13 cellular contexts compared by ENCODE assay signal in genomic region chr1:31799196-31799894, GRCh38. TPM values are rescaled to one million over a fixed set of nuclear protein-coding genes. Genes with fewer than 3 reads are reported as not detected.
DNase-seq lines count a peak whose midpoint lies in the region; ATAC-seq, FAIRE-seq and TF ChIP-seq lines count a peak whose summit lies in the region.
"Had no signal": no experiment of that assay in that cellular context is flagged by ENCODE, and none has a peak within 500 bp of the region (broad histone marks: within the 10 kb centered on the region; RNA-seq: fewer than 3 reads in every experiment).

No MANE protein-coding gene starts in this region.

- peak overlapping the region; percentile 75 for H3K27ac ChIP-seq in PC-9
- peak overlapping the region; percentile 54 for H3K27ac ChIP-seq in endothelial cell of umbilical vein (ENCODE audit: insufficient read depth, low read depth, low read length)
- H3K27ac ChIP-seq: right atrium auricular region had no signal

- no peaks in the 10 kb centered on the region for H3K27me3 ChIP-seq in PC-9 (ENCODE audit: insufficient read depth, low read depth)
- no peaks in the 10 kb centered on the region for H3K27me3 ChIP-seq in endothelial cell of umbilical vein (ENCODE audit: control insufficient read depth in 2 of 2, insufficient read depth in 2 of 2, low read length in 2 of 2)
- H3K27me3 ChIP-seq: right atrium auricular region had no signal

- peaks cover 30% of the 10 kb centered on the region for H3K4me1 Mint-ChIP-seq in Calu3 (ENCODE audit: low read depth, unreplicated experiment)

- BruUV-seq in Calu3 (replicated peaks; lab: Mats Ljungman, UMichigan), result no TSS peak
- BruUV-seq in PC-9 (replicated peaks; lab: Mats Ljungman, UMichigan), result no TSS peak
- BruUV-seq in endothelial cell of umbilical vein (replicated peaks; lab: Mats Ljungman, UMichigan), result no TSS peak

- H3K36me3 ChIP-seq in PC-9 (ENCODE audit: low read depth) (no peaks in the 10 kb centered on the region), endothelial cell of umbilical vein (ENCODE audit: control insufficient read depth in 2 of 2, extremely low read depth in 1 of 2, insufficient read depth in 2 of 2, low read length in 2 of 2) (no peaks in the 10 kb centered on the region)
- H3K36me3 ChIP-seq: right atrium auricular region had no signal

- no peak for TF ChIP-seq CTCF in Calu3 (IDR thresholded peaks at IDR 0.05; ENCODE audit: unreplicated experiment)
- TF ChIP-seq CTCF in PC-9 (conservative IDR thresholded peaks at IDR 0.05), result no peak
- no peak for TF ChIP-seq CTCF in endothelial cell of umbilical vein (IDR thresholded peaks at IDR 0.05; ENCODE audit: extremely low read depth in 1 of 2, insufficient read depth in 1 of 2, low read depth in 1 of 2, low read length in 2 of 2)

- H3K36me3 Mint-ChIP-seq in Calu3 (ENCODE audit: insufficient read depth, unreplicated experiment), result peaks cover 4% of the 10 kb centered on the region

- no peaks in the 10 kb centered on the region for H4K20me1 ChIP-seq in PC-9 (ENCODE audit: insufficient read depth)
- no peaks in the 10 kb centered on the region for H4K20me1 ChIP-seq in endothelial cell of umbilical vein (replicated peaks; ENCODE audit: control insufficient read depth, extremely low read depth, insufficient read depth, low read length)

- no peaks in the 10 kb centered on the region for H3K9me1 ChIP-seq in endothelial cell of umbilical vein (replicated peaks; ENCODE audit: control insufficient read depth, extremely low read depth, insufficient read depth, low read length)

- FAIRE-seq in endothelial cell of umbilical vein (lab: Jason Lieb, UNC), result no peak

- H3F3A ChIP-seq in PC-9 (ENCODE audit: insufficient read depth, low read depth), result peaks cover 25% of the 10 kb centered on the region

- dilution Hi-C loops in endothelial cell of umbilical vein (cut with MboI; ENCODE audit: extremely low pct_ligation_motif_present, low sequenced_read_pairs), result no loop called here

- no peak overlapping the region for H3K9ac ChIP-seq in endothelial cell of umbilical vein (replicated peaks; ENCODE audit: extremely low read depth, insufficient read depth, low read length)

- POLR2A ChIA-PET in PC-9 (lab: Charles Lee; ENCODE audit: unreplicated experiment), result no interaction called here
- POLR2A ChIA-PET in endothelial cell of umbilical vein (lab: Charles Lee), result interaction anchor here (0.6 kb wide), 1 partner anchor 263 kb away, joined by 3 read pairs; no protein-coding TSS in a partner anchor

- H3K9me3 Mint-ChIP-seq in Calu3 (ENCODE audit: low read depth, unreplicated experiment), result no peaks in the 10 kb centered on the region
- H3K9me3 Mint-ChIP-seq: CD4-positive, alpha-beta T cell; stimulated activated naive CD8-positive, alpha-beta T cell treated with anti-CD3 and anti-CD28 coated beads, Interleukin-15, Interleukin-2, amounts not matched to agents 100 ng/mL and 50 ng/mL, for 24 hours had no signal

- H3K4me3 Mint-ChIP-seq in Calu3 (ENCODE audit: low read depth, unreplicated experiment), result no peak overlapping the region
- H3K4me3 Mint-ChIP-seq: CD4-positive, alpha-beta T cell; stimulated activated naive CD8-positive, alpha-beta T cell treated with anti-CD3 and anti-CD28 coated beads, Interleukin-15, Interleukin-2, amounts not matched to agents 100 ng/mL and 50 ng/mL, for 24 hours had no signal

- intact Hi-C loops in Calu3 (cut with micrococcal nuclease; ENCODE audit: unreplicated experiment), result no loop called here
- intact Hi-C loops in PC-9 (cut with micrococcal nuclease; ENCODE audit: unreplicated experiment), result loop anchor here (10.0 kb wide), 1 partner anchor 615 kb away; no protein-coding TSS in a partner anchor
- intact Hi-C loops in endothelial cell of umbilical vein (cut with micrococcal nuclease), result loop anchor here (2.0 kb wide), 1 partner anchor 165 kb away; no protein-coding TSS in a partner anchor
- intact Hi-C loops in sciatic nerve (cut with DNase I), result loop anchor here (10.0 kb wide), 1 partner anchor 165 kb away; no protein-coding TSS in a partner anchor

- H3K4me3 ChIP-seq in PC-9 (peak overlapping the region; percentile 63; the same call in 1 of the 2 replicates), endothelial cell of umbilical vein (replicated peaks in 1 of 3; ENCODE audit: insufficient read depth in 1 of 3, low read depth in 1 of 3, low read length in 3 of 3) (no peak overlapping the region)
- H3K4me3 ChIP-seq: right atrium auricular region had no signal

- DNase-seq in Calu3, result no peak
- DNase-seq in PC-9, result no peak
- no peak for DNase-seq in endothelial cell of umbilical vein (ENCODE audit: low read depth, low spot score)
- peak; percentile 47 for DNase-seq in sciatic nerve (ENCODE audit: low spot score)
- DNase-seq in DMS53 (lab: John Stamatoyannopoulos, UW), result no peak
- DNase-seq: CD4-positive, alpha-beta T cell; Karpas-422; NCI-H1694 treated with DMSO at 0.1 percent for 48 hours had no signal

- CTCF ChIA-PET in Calu3 (lab: Charles Lee) (interaction anchor here (0.6 to 2.2 kb wide), 3 partner anchors 10 to 141 kb away, joined by 4 to 15 read pairs (median 5); partner anchors contain the start of gene SPOCD1), PC-9 (lab: Charles Lee) (interaction anchor here (0.6 kb wide), 1 partner anchor 10 kb away, joined by 6 read pairs; no protein-coding TSS in a partner anchor), endothelial cell of umbilical vein (lab: Charles Lee) (interaction anchor here (0.9 to 5.0 kb wide), 6 partner anchors 10 to 204 kb away, joined by 3 to 49 read pairs (median 4); partner anchors contain the start of gene SPOCD1)

- H3K4me1 ChIP-seq in PC-9 (replicated peaks; ENCODE audit: insufficient read depth) (peaks cover 35% of the 10 kb centered on the region), endothelial cell of umbilical vein (ENCODE audit: control insufficient read depth, extremely low read depth, insufficient read depth, low read length) (peaks cover 35% of the 10 kb centered on the region)
- H3K4me1 ChIP-seq: right atrium auricular region had no signal

- H3K27me3 Mint-ChIP-seq in Calu3 (ENCODE audit: unreplicated experiment), result peaks cover 8% of the 10 kb centered on the region
- H3K27me3 Mint-ChIP-seq: CD4-positive, alpha-beta T cell; stimulated activated naive CD8-positive, alpha-beta T cell treated with anti-CD3 and anti-CD28 coated beads, Interleukin-15, Interleukin-2, amounts not matched to agents 100 ng/mL and 50 ng/mL, for 24 hours had no signal

- H2AFZ ChIP-seq in PC-9 (peak overlapping the region; percentile 71; the same call in 1 of the 2 replicates), endothelial cell of umbilical vein (ENCODE audit: low read depth, low read length) (peak overlapping the region; percentile 4)

- peak overlapping the region; percentile 60 for H3K27ac Mint-ChIP-seq in Calu3 (ENCODE audit: unreplicated experiment)
- H3K27ac Mint-ChIP-seq: CD4-positive, alpha-beta T cell; stimulated activated naive CD8-positive, alpha-beta T cell treated with anti-CD3 and anti-CD28 coated beads, Interleukin-15, Interleukin-2, amounts not matched to agents 100 ng/mL and 50 ng/mL, for 24 hours had no signal

- peaks cover 28% of the 10 kb centered on the region for H3K79me2 ChIP-seq in PC-9 (ENCODE audit: low read depth)
- peaks cover 38% of the 10 kb centered on the region for H3K79me2 ChIP-seq in endothelial cell of umbilical vein (ENCODE audit: control insufficient read depth, insufficient read depth, low read length)

- H3K9me2 ChIP-seq in PC-9 (ENCODE audit: insufficient read depth), result no peaks in the 10 kb centered on the region

- ATAC-seq in sciatic nerve (no peak), GM18517 (IDR thresholded peaks at IDR 0.05; ENCODE audit: unreplicated experiment) (no peak), GM21367 (IDR thresholded peaks at IDR 0.05; ENCODE audit: unreplicated experiment) (no peak), HG02763 (IDR thresholded peaks at IDR 0.05; ENCODE audit: unreplicated experiment) (no peak)

- H3K4me2 ChIP-seq in PC-9, result peak overlapping the region; percentile 99
- peak overlapping the region; percentile 88 for H3K4me2 ChIP-seq in endothelial cell of umbilical vein (ENCODE audit: insufficient read depth, low read length)

- H3K9me3 ChIP-seq in PC-9 (ENCODE audit: insufficient read depth, low read depth) (no peaks in the 10 kb centered on the region), endothelial cell of umbilical vein (replicated peaks; ENCODE audit: control insufficient read depth, insufficient read depth, low read length) (no peaks in the 10 kb centered on the region)
- H3K9me3 ChIP-seq: right atrium auricular region had no signal

- TF ChIP-seq POLR2A in endothelial cell of umbilical vein (IDR thresholded peaks at IDR 0.05; ENCODE audit: low read depth, low read length), result no peak

TF ChIP-seq in endothelial cell of umbilical vein, 7 proteins besides CTCF, POLR2A, EP300 and RAD21 (continues in another document):
- no peak for TF ChIP-seq GATA2 (IDR thresholded peaks at IDR 0.05; ENCODE audit: insufficient read depth, insufficient read length, low read depth, low read length)
- TF ChIP-seq, protein P1, sequence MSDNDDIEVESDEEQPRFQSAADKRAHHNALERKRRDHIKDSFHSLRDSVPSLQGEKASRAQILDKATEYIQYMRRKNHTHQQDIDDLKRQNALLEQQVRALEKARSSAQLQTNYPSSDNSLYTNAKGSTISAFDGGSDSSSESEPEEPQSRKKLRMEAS (IDR thresholded peaks at IDR 0.05; ENCODE audit: insufficient read depth, insufficient read length), result no peak
- TF ChIP-seq POLR2AphosphoS5 (IDR thresholded peaks at IDR 0.05; ENCODE audit: insufficient read depth, low read depth, low read length), result no peak

RNA-seq across cellular contexts. Expression of gene SPOCD1, which starts 16.5 kb away (rescaled TPM):
- total RNA-seq in Calu3 (2022) (6.3 and 8.4 TPM in 2 replicates), PC-9 (2021) (10.2 and 14.6 TPM in 2 replicates), endothelial cell of umbilical vein (0.27 and 24.9 TPM in 2 replicates), sciatic nerve (1.3 TPM)
- 33.0 and 40.1 TPM in 2 replicates for polyA plus RNA-seq in endothelial cell of umbilical vein
- polyA plus RNA-seq in endothelial cell of umbilical vein (2011; cell fraction: cytosol; rRNA removed), result 31.3 and 34.9 TPM in 2 replicates
- 110 and 135 TPM in 2 replicates for polyA plus RNA-seq in endothelial cell of umbilical vein (2011; cell fraction: nucleus; rRNA removed)
- polyA plus RNA-seq in endothelial cell of umbilical vein (2012), result 34.7 and 35.9 TPM in 2 replicates
- 20.7 and 21.7 TPM in 2 replicates for polyA minus RNA-seq in endothelial cell of umbilical vein
- polyA minus RNA-seq in endothelial cell of umbilical vein (2011; cell fraction: cytosol; rRNA and poly(A)+ RNA removed), result not detected
- 23.3 and 33.4 TPM in 2 replicates for polyA minus RNA-seq in endothelial cell of umbilical vein (2011; cell fraction: nucleus; rRNA and poly(A)+ RNA removed)

RNA-seq across cellular contexts. Expression of gene ADGRB2, which starts 35.2 kb away (rescaled TPM):
- total RNA-seq in Calu3 (2022), result 1.9 and 2.9 TPM in 2 replicates
- 15.6 and 28.5 TPM in 2 replicates for total RNA-seq in PC-9 (2021)
- 1.5 and 3.1 TPM in 2 replicates for total RNA-seq in endothelial cell of umbilical vein
- polyA plus RNA-seq in endothelial cell of umbilical vein, result 1.3 and 2.2 TPM in 2 replicates
- polyA plus RNA-seq in endothelial cell of umbilical vein (2011; cell fraction: cytosol; rRNA removed), result 0.88 and 1.3 TPM in 2 replicates
- polyA plus RNA-seq in endothelial cell of umbilical vein (2011; cell fraction: nucleus; rRNA removed), result 4.9 and 5.7 TPM in 2 replicates
- polyA plus RNA-seq in endothelial cell of umbilical vein (2012), result 1.1 and 2.2 TPM in 2 replicates
- 1.1 and 1.4 TPM in 2 replicates for polyA minus RNA-seq in endothelial cell of umbilical vein
- polyA minus RNA-seq in endothelial cell of umbilical vein (2011; cell fraction: cytosol; rRNA and poly(A)+ RNA removed), result 1.3 TPM
- 1.0 and 1.6 TPM in 2 replicates for polyA minus RNA-seq in endothelial cell of umbilical vein (2011; cell fraction: nucleus; rRNA and poly(A)+ RNA removed)
- 5.2 TPM for total RNA-seq in sciatic nerve
